Comparison of ENCODE assay signal across 21 cellular contexts in genomic region chr1:97529600-97529999, GRCh38.
"Had no signal": no experiment of that assay in that cellular context is flagged by ENCODE, and none has a peak within 500 bp of the region (broad histone marks: within the 10 kb centered on the region; RNA-seq: fewer than 3 reads in every experiment).

No MANE protein-coding gene starts in this region.

- H3K27ac ChIP-seq: SJSA1, SK-N-MC had no signal

- H3K4me3 ChIP-seq: MG63, SJSA1, SK-N-MC had no signal

- H3K36me3 ChIP-seq: MG63, SJSA1 had no signal

- H3K27me3 ChIP-seq: MG63, SJSA1 had no signal

- H3K4me1 ChIP-seq: SJSA1 had no signal

- H3K9me3 ChIP-seq: MG63, SJSA1 had no signal

- FAIRE-seq: RCC 7860 had no signal

- DNase-seq: Karpas-422, KG1, MG63, NCI-H1092 treated with DMSO at 0.1 percent for 48 hours, NCI-H1436, NCI-H187, NCI-H2029, NCI-H2081 treated with DMSO at 0.1 percent for 48 hours, NCI-H2171, NCI-H226, NCI-H446, NCI-H510A, NCI-H524 treated with DMSO at 0.1 percent for 48 hours, NCI-H69, NCI-H774, Right ventricle myocardium superior, RPMI8226, SIG-M5 had no signal
